ENCODE assay signal across 14 cellular contexts in genomic region chrX:44997282-44997813, GRCh38.
DNase-seq lines count a peak whose midpoint lies in the region; ATAC-seq, FAIRE-seq and TF ChIP-seq lines count a peak whose summit lies in the region.
"Had no signal": no experiment of that assay in that cellular context is flagged by ENCODE, and none has a peak within 500 bp of the region (broad histone marks: within the 10 kb centered on the region; RNA-seq: fewer than 3 reads in every experiment).

No MANE protein-coding gene starts in this region.

- no peaks in the 10 kb centered on the region for H3K27me3 Mint-ChIP-seq in T-cell

- H3K27ac ChIP-seq in mammary epithelial cell (ENCODE audit: insufficient read depth, low read depth, low read length) (no peak overlapping the region), kidney (ENCODE audit: low read depth in 2 of 2, low read length in 2 of 2) (no peak overlapping the region)
- H3K27ac ChIP-seq: BLaER1 had no signal

- H3K9ac ChIP-seq in mammary epithelial cell (ENCODE audit: insufficient read depth, low read length) (no peak overlapping the region), kidney (ENCODE audit: low read length in 2 of 2) (no peak overlapping the region)
- H3K9ac ChIP-seq: BLaER1 had no signal

- TF ChIP-seq CTCF in GM06990 (IDR thresholded peaks at IDR 0.05; ENCODE audit: insufficient read depth, low read length, poor library complexity, severe bottlenecking), result no peak
- no peak for TF ChIP-seq CTCF in mammary epithelial cell (conservative IDR thresholded peaks at IDR 0.05 in 1 of 2, IDR thresholded peaks at IDR 0.05 in 1 of 2; ENCODE audit: extremely low read depth in 1 of 2, insufficient read depth in 1 of 2, low read depth in 1 of 2, low read length in 2 of 2)
- no peak for TF ChIP-seq CTCF in kidney (IDR thresholded peaks at IDR 0.05; ENCODE audit: borderline replicate concordance, extremely low read depth, insufficient read depth)

- H3K27ac Mint-ChIP-seq in T-cell, result peak overlapping the region; percentile 19 to 55

- in situ Hi-C loops in mammary epithelial cell (cut with MboI; ENCODE audit: low sequenced_read_pairs in 2 of 2), result no loop called here

- H3K4me3 Mint-ChIP-seq in T-cell, result peak overlapping the region in 1 of 3 donors; percentile 55

- H4K20me1 ChIP-seq in mammary epithelial cell (ENCODE audit: insufficient read depth, low read length), result no peaks in the 10 kb centered on the region

- H3K9me3 ChIP-seq in mammary epithelial cell (replicated peaks; ENCODE audit: insufficient read depth, low read length), result no peaks in the 10 kb centered on the region
- no peaks in the 10 kb centered on the region for H3K9me3 ChIP-seq in kidney (ENCODE audit: control insufficient read depth in 1 of 2, low read length in 2 of 2)

- H3K4me1 ChIP-seq in mammary epithelial cell (ENCODE audit: insufficient read depth, low read length) (peaks cover 3% of the 10 kb centered on the region), kidney (ENCODE audit: control insufficient read depth in 1 of 2, insufficient read depth in 1 of 2, low read depth in 1 of 2, low read length in 2 of 2) (no peaks in the 10 kb centered on the region)

- POLR2A ChIA-PET in T-cell (lab: Charles Lee), result interaction anchor here in 1 of 2 donors (0.6 kb wide), 1 partner anchor 205 kb away, joined by 3 read pairs; no protein-coding TSS in a partner anchor

- peaks cover 14% of the 10 kb centered on the region for H3K36me3 Mint-ChIP-seq in T-cell

- H3K36me3 ChIP-seq in GM06990 (ENCODE audit: control insufficient read depth, insufficient read depth, low read length), result no peaks in the 10 kb centered on the region
- H3K36me3 ChIP-seq in mammary epithelial cell (ENCODE audit: insufficient read depth, low read length), result peaks cover 2% of the 10 kb centered on the region
- H3K36me3 ChIP-seq in kidney (ENCODE audit: control insufficient read depth in 1 of 2, insufficient read depth in 2 of 2, low read length in 2 of 2), result no peaks in the 10 kb centered on the region

- intact Hi-C loops in mammary epithelial cell (cut with micrococcal nuclease), result no loop called here
- intact Hi-C loops in kidney (cut with DNase I), result no loop called here

- H3K9me3 Mint-ChIP-seq in T-cell, result no peaks in the 10 kb centered on the region

- peaks cover 86% of the 10 kb centered on the region for H3K79me2 ChIP-seq in mammary epithelial cell (ENCODE audit: insufficient read depth, low read length)

- CTCF ChIA-PET in T-cell (lab: Charles Lee) (no interaction called here), mammary epithelial cell (lab: Charles Lee; ENCODE audit: low non-redundant PET) (no interaction called here)

- FAIRE-seq in kidney (lab: Jason Lieb, UNC), result no peak

- no peak overlapping the region for H3K4me2 ChIP-seq in mammary epithelial cell (ENCODE audit: insufficient read depth, low read depth, low read length)
- H3K4me2 ChIP-seq: BLaER1 had no signal

- 94% methylated on average over 2 of the region's 10 CpGs for WGBS in mammary epithelial cell (ENCODE audit: low coverage, missing lambda C conversion rate)

- H2AFZ ChIP-seq in mammary epithelial cell (ENCODE audit: low read depth, low read length), result no peak overlapping the region

- no peaks in the 10 kb centered on the region for H3K27me3 ChIP-seq in GM06990 (replicated peaks; ENCODE audit: control insufficient read depth, insufficient read depth, low read length)
- H3K27me3 ChIP-seq in mammary epithelial cell (ENCODE audit: insufficient read depth, low read length), result no peaks in the 10 kb centered on the region
- H3K27me3 ChIP-seq: BLaER1 had no signal

- dilution Hi-C loops in mammary epithelial cell (cut with HindIII; ENCODE audit: low sequenced_read_pairs), result no loop called here

- peak overlapping the region; percentile 38 for H3K4me3 ChIP-seq in GM06990 (replicated peaks; ENCODE audit: low read depth, low read length)
- H3K4me3 ChIP-seq in mammary epithelial cell (replicated peaks in 1 of 3; ENCODE audit: insufficient read depth in 1 of 3, low read depth in 2 of 3, low read length in 3 of 3), result no peak overlapping the region
- H3K4me3 ChIP-seq in kidney (ENCODE audit: low read length in 2 of 2), result no peak overlapping the region
- H3K4me3 ChIP-seq: BLaER1 had no signal

- peaks cover 76 to 80% (median 80%) of the 10 kb centered on the region in 3 donors for H3K4me1 Mint-ChIP-seq in T-cell

- BruUV-seq in mammary epithelial cell (replicated peaks; lab: Mats Ljungman, UMichigan), result no TSS peak

- ATAC-seq in T-cell (replicated peaks in 1 of 4) (no peak), HG03442 (IDR thresholded peaks at IDR 0.05; ENCODE audit: unreplicated experiment) (no peak)
- ATAC-seq: Right ventricle myocardium inferior had no signal

- DNase-seq in Ammon's horn (ENCODE audit: low spot score), result peak; percentile 1
- DNase-seq in GM06990 (ENCODE audit: extremely low read depth, insufficient read length), result no peak
- no peak for DNase-seq in T-cell
- peak; percentile 2 for DNase-seq in medulla oblongata (ENCODE audit: extremely low spot score)
- DNase-seq in mammary epithelial cell, result no peak
- no peak for DNase-seq in kidney
- DNase-seq in NCI-H2081 (lab: John Stamatoyannopoulos, UW), result no peak
- DNase-seq: central memory CD4-positive, alpha-beta T cell; erythroblast; GDM1; stimulated activated CD4-positive, alpha-beta T cell treated with anti-CD3 and anti-CD28 coated beads, Interleukin-15, amount 100 ng/mL, for 24 hours had no signal

Comparison
In these comparisons a context has a peak if more than half of its experiments do, and no peak if none do; other contexts are left out.
1. DNase-seq: peak in Ammon's horn (single experiment) and medulla oblongata (single experiment); none in GM06990 (single experiment), T-cell (0 of 34), mammary epithelial cell (single experiment), kidney (single experiment) and NCI-H2081 (0 of 2).